In the genomic region with DNA sequence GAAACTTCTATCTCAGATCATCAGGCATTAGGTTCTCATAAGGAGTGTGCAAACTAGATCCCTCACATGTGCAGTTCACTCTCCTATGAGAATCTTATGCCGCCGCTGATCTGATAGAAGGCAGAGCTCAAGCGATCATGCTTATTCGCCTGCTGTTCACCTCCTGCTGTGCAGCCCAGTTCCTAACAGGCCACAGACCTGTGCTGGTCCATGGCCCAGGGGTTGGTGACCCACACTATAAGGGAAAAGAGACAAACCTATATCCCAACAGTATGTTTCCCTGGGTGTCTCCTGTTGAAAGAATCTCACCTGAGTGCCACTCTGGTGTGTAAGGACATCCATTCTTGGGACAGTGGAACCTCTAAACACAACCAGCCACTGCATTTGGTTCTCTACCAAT, we compare ENCODE assay signal across 5 cellular contexts.
"Had no signal": no experiment of that assay in that cellular context is flagged by ENCODE, and none has a peak within 500 bp of the region (broad histone marks: within the 10 kb centered on the region; RNA-seq: fewer than 3 reads in every experiment).

No MANE protein-coding gene starts in this region.

- DNase-seq: IMR-90, KBM-7, KG1 had no signal

- H3K27ac ChIP-seq: HL-60 had no signal

- H3K4me3 ChIP-seq: K562 had no signal
